Comparison of ENCODE assay signal across 2 cellular contexts in genomic region chr6:1316482-1317220, GRCh38.
TF ChIP-seq lines count a peak whose summit lies in the region.

No MANE protein-coding gene starts in this region.

TF ChIP-seq in H1, 55 proteins besides CTCF, POLR2A, EP300 and RAD21:
- TF ChIP-seq SAP30 (IDR thresholded peaks at IDR 0.05; ENCODE audit: insufficient read depth, insufficient replicate concordance, low read length), result no peak
- peak; percentile 61; the same call in 1 of the 2 replicates for TF ChIP-seq TBP (IDR thresholded peaks at IDR 0.05; ENCODE audit: low read depth, low read length)
- no peak for TF ChIP-seq GABPA (IDR thresholded peaks at IDR 0.05; ENCODE audit: borderline replicate concordance, insufficient read depth, low read length)
- peak; percentile 75 for TF ChIP-seq TEAD4 (IDR thresholded peaks at IDR 0.05; ENCODE audit: low read depth, low read length)
- no peak for TF ChIP-seq CEBPB (IDR thresholded peaks at IDR 0.05; ENCODE audit: low read depth, low read length)
- TF ChIP-seq KDM4A (IDR thresholded peaks at IDR 0.05; ENCODE audit: low read depth, low read length, severe bottlenecking), result peak; percentile 38
- TF ChIP-seq MAX (IDR thresholded peaks at IDR 0.05), result peak; percentile 54
- no peak for TF ChIP-seq ASH2L (IDR thresholded peaks at IDR 0.05; ENCODE audit: low read length)
- TF ChIP-seq KDM5A (IDR thresholded peaks at IDR 0.05; ENCODE audit: low read length), result no peak
- TF ChIP-seq CHD7 (IDR thresholded peaks at IDR 0.05; ENCODE audit: insufficient replicate concordance, low read length), result no peak
- TF ChIP-seq EGR1 (IDR thresholded peaks at IDR 0.05; ENCODE audit: borderline replicate concordance, low read depth, low read length), result 0 out of 2 replicates have a peak, but pooled peaks have one; percentile 10
- TF ChIP-seq E2F6 (IDR thresholded peaks at IDR 0.05), result 0 out of 2 replicates have a peak, but pooled peaks have one; percentile 29
- TF ChIP-seq SRF (IDR thresholded peaks at IDR 0.05; ENCODE audit: low read depth, low read length), result no peak

TF ChIP-seq in GM12891, 5 proteins besides CTCF, POLR2A, EP300 and RAD21:
- TF ChIP-seq TAF1 (IDR thresholded peaks at IDR 0.05; ENCODE audit: low read depth, low read length) (no peak), PAX5 (IDR thresholded peaks at IDR 0.05; ENCODE audit: insufficient read depth, low read length, severe bottlenecking) (no peak), SPI1 (IDR thresholded peaks at IDR 0.05; ENCODE audit: low read depth, low read length) (no peak), POLR2AphosphoS5 (IDR thresholded peaks at IDR 0.05; ENCODE audit: low read depth, low read length) (no peak), POU2F2 (IDR thresholded peaks at IDR 0.05; ENCODE audit: low read depth, low read length) (no peak)
